In genomic region chr1:1274299-1274930, GRCh38 we compare ENCODE assay signal across 7 cellular contexts. TPM values are rescaled to one million over a fixed set of nuclear protein-coding genes. Genes with fewer than 3 reads are reported as not detected.
DNase-seq lines count a peak whose midpoint lies in the region; ATAC-seq and TF ChIP-seq lines count a peak whose summit lies in the region.
"Had no signal": no experiment of that assay in that cellular context is flagged by ENCODE, and none has a peak within 500 bp of the region (broad histone marks: within the 10 kb centered on the region; RNA-seq: fewer than 3 reads in every experiment).

No MANE protein-coding gene starts in this region.

- peaks cover 2% of the 10 kb centered on the region for H3K36me3 Mint-ChIP-seq in activated naive CD8-positive, alpha-beta T cell

- TF ChIP-seq CTCF in mucosa of descending colon (IDR thresholded peaks at IDR 0.05): no peak

- H3K4me3 Mint-ChIP-seq in activated naive CD8-positive, alpha-beta T cell: peak overlapping the region; percentile 73

- DNase-seq in mucosa of descending colon (peak in 1 of 3 donors; percentile 74), NCI-H146 treated with DMSO at 0.1 percent for 48 hours (lab: John Stamatoyannopoulos, UW; ENCODE audit: unreplicated experiment) (no peak)

- H3K27me3 Mint-ChIP-seq in activated naive CD8-positive, alpha-beta T cell: no peaks in the 10 kb centered on the region

- H3K27ac Mint-ChIP-seq in activated naive CD8-positive, alpha-beta T cell: no peak overlapping the region

- H3K36me3 ChIP-seq in mucosa of descending colon (ENCODE audit: low read depth): no peaks in the 10 kb centered on the region

- H3K4me1 Mint-ChIP-seq in activated naive CD8-positive, alpha-beta T cell (ENCODE audit: low read depth): peaks cover 37% of the 10 kb centered on the region

- no peaks in the 10 kb centered on the region for H3K9me3 Mint-ChIP-seq in activated naive CD8-positive, alpha-beta T cell (ENCODE audit: low read depth)

- H3K4me3 ChIP-seq in mucosa of descending colon: peak overlapping the region; percentile 94

- intact Hi-C loops in mucosa of descending colon (cut with DNase I, micrococcal nuclease): no loop called here

- ATAC-seq in GM18907 (IDR thresholded peaks at IDR 0.05; ENCODE audit: unreplicated experiment): peak; percentile 28
- ATAC-seq in mucosa of descending colon: no peak
- ATAC-seq in GM18520 (IDR thresholded peaks at IDR 0.05; ENCODE audit: unreplicated experiment): no peak
- ATAC-seq in GM21529 (IDR thresholded peaks at IDR 0.05; ENCODE audit: unreplicated experiment): no peak

- H3K9me3 ChIP-seq in mucosa of descending colon: no peaks in the 10 kb centered on the region

- H3K4me1 ChIP-seq in mucosa of descending colon (ENCODE audit: low read depth): peaks cover 23% of the 10 kb centered on the region

RNA-seq across cellular contexts. Expression of gene UBE2J2, which starts 0.8 kb away (rescaled TPM):
- total RNA-seq in mucosa of descending colon: 10 to 100 TPM; 49.8 to 65.8 (median 61.1) TPM

RNA-seq across cellular contexts. Expression of gene SCNN1D, which starts 5.8 kb away (rescaled TPM):
- 1 to 10 TPM; 3.5 to 5.4 (median 4.5) TPM for total RNA-seq in mucosa of descending colon

RNA-seq across cellular contexts. Expression of gene C1QTNF12, which starts 27.9 kb away (rescaled TPM):
- 10 to 100 TPM; 21.5 to 54.0 (median 36.5) TPM for total RNA-seq in mucosa of descending colon
- total RNA-seq: M059J had no signal

RNA-seq across cellular contexts. Expression of gene ACAP3, which starts 33.3 kb away (rescaled TPM):
- total RNA-seq in mucosa of descending colon: 10 to 100 TPM; 42.1 to 76.9 (median 44.8) TPM

RNA-seq across cellular contexts. Expression of gene PUSL1, which starts 34.0 kb away (rescaled TPM):
- 10 to 100 TPM; 12.4 to 15.9 (median 15.4) TPM for total RNA-seq in mucosa of descending colon
